Comparison of ENCODE assay signal across 20 cellular contexts in genomic region chr14:58620011-58620410, GRCh38. TPM values are rescaled to one million over a fixed set of nuclear protein-coding genes. Genes with fewer than 3 reads are reported as not detected.
A peak's percentile ranks its signal among the peaks of the same experiment; 100 is the strongest.
DNase-seq lines count a peak whose midpoint lies in the region; ATAC-seq, FAIRE-seq and TF ChIP-seq lines count a peak whose summit lies in the region.
"Had no signal": no experiment of that assay in that cellular context is flagged by ENCODE, and none has a peak within 500 bp of the region (broad histone marks: within the 10 kb centered on the region; RNA-seq: fewer than 3 reads in every experiment).

No MANE protein-coding gene starts in this region.

- peak overlapping the region; percentile 64 for H4K91ac ChIP-seq in H1 (replicated peaks; ENCODE audit: insufficient read length, low read length)

- CTCF ChIA-PET in H1 (lab: Charles Lee; ENCODE audit: partially characterized antibody), result interaction anchor here (1.0 to 1.3 kb wide), 2 partner anchors 16 to 207 kb away, joined by 3 read pairs; no protein-coding TSS in a partner anchor

- peak overlapping the region; percentile 95 for H2BK12ac ChIP-seq in H1 (ENCODE audit: low read depth, low read length)

- no peaks in the 10 kb centered on the region for H3K36me3 ChIP-seq in HUES64 (ENCODE audit: insufficient read depth, low read length)
- H3K36me3 ChIP-seq in H1 (ENCODE audit: control insufficient read depth in 2 of 4, insufficient read depth in 4 of 4, low read length in 3 of 4), result no peaks in the 10 kb centered on the region
- H3K36me3 ChIP-seq: BE2C had no signal

- H3K4me3 ChIP-seq in HUES64 (ENCODE audit: low read length) (no peak overlapping the region), H1 (ENCODE audit: extremely low read depth in 1 of 4, insufficient read depth in 2 of 4, low read depth in 3 of 4, low read length in 4 of 4) (no peak overlapping the region)

- H3K27ac ChIP-seq in HUES64 (ENCODE audit: low read depth, low read length), result peak overlapping the region; percentile 14; the same call in 1 of the 2 replicates
- H3K27ac ChIP-seq in H1 (ENCODE audit: low read depth, low read length), result no peak overlapping the region
- H3K27ac ChIP-seq: HL-60 had no signal

- H3K4me1 Mint-ChIP-seq in nephron progenitor cell, result peaks cover 35% of the 10 kb centered on the region
- H3K4me1 Mint-ChIP-seq: CD14-positive monocyte, IgD-negative memory B cell had no signal

- H3K9me3 Mint-ChIP-seq in nephron progenitor cell, result no peaks in the 10 kb centered on the region
- H3K9me3 Mint-ChIP-seq: CD8-positive, alpha-beta T cell; IgD-negative memory B cell had no signal

- ATAC-seq in sciatic nerve, result no peak
- ATAC-seq: CD8-positive, alpha-beta T cell; HCT116 had no signal

- peak overlapping the region; percentile 11 for H3K4ac ChIP-seq in H1 (replicated peaks; ENCODE audit: insufficient read length, low read depth, low read length)

- intact Hi-C loops in sciatic nerve (cut with DNase I), result no loop called here

- no peak overlapping the region for H4K5ac ChIP-seq in H1 (ENCODE audit: insufficient read length, low read depth, low read length)

- H3K14ac ChIP-seq in H1 (ENCODE audit: insufficient read length), result no peak overlapping the region

- H2BK120ac ChIP-seq in H1 (replicated peaks; ENCODE audit: low read depth, low read length), result no peak overlapping the region

- TF ChIP-seq RAD21 in H1 (IDR thresholded peaks at IDR 0.05 in 1 of 2, conservative IDR thresholded peaks at IDR 0.05 in 1 of 2; ENCODE audit: low read depth in 2 of 2, low read length in 2 of 2), result no peak

- H4K20me1 ChIP-seq in H1 (replicated peaks in 1 of 2; ENCODE audit: control insufficient read depth in 1 of 2, insufficient read depth in 2 of 2, low read length in 2 of 2), result no peaks in the 10 kb centered on the region

- H2BK15ac ChIP-seq in H1 (ENCODE audit: low read length), result 0 out of 2 replicates have a peak overlapping the region, but pooled peaks have one; percentile 81

- no peaks in the 10 kb centered on the region for H3K79me2 ChIP-seq in H1 (ENCODE audit: control insufficient read depth in 1 of 2, insufficient read depth in 2 of 2, low read length in 2 of 2)

- H3K27ac Mint-ChIP-seq in nephron progenitor cell, result peak overlapping the region; percentile 84
- H3K27ac Mint-ChIP-seq: CD8-positive, alpha-beta T cell; IgD-negative memory B cell had no signal

- H3K79me1 ChIP-seq in H1 (ENCODE audit: low read depth, low read length), result no peaks in the 10 kb centered on the region

- no peak for TF ChIP-seq EP300 in H1 (IDR thresholded peaks at IDR 0.05; ENCODE audit: borderline replicate concordance in 1 of 2, low read depth in 2 of 2, low read length in 2 of 2)

- no peak overlapping the region for H4K8ac ChIP-seq in H1 (ENCODE audit: extremely low read depth, insufficient read depth, low read length)

- H3K4me3 Mint-ChIP-seq in nephron progenitor cell, result no peak overlapping the region
- H3K4me3 Mint-ChIP-seq: CD14-positive monocyte; CD8-positive, alpha-beta T cell; IgD-negative memory B cell had no signal

- H3K56ac ChIP-seq in H1 (replicated peaks; ENCODE audit: insufficient read length, low read depth, low read length), result no peak overlapping the region

- TF ChIP-seq POLR2A in H1 (IDR thresholded peaks at IDR 0.05; ENCODE audit: control extremely low read depth in 1 of 2, low read depth in 2 of 2, low read length in 2 of 2), result no peak

- no peak overlapping the region for H2BK20ac ChIP-seq in H1 (ENCODE audit: low read length)

- H3K23me2 ChIP-seq in H1 (ENCODE audit: low read depth, low read length), result no peaks in the 10 kb centered on the region

- H3K36me3 Mint-ChIP-seq in nephron progenitor cell (ENCODE audit: low read depth), result no peaks in the 10 kb centered on the region
- H3K36me3 Mint-ChIP-seq: CD14-positive monocyte; CD8-positive, alpha-beta T cell had no signal

- H3K27me3 Mint-ChIP-seq in nephron progenitor cell (ENCODE audit: low read depth, poor library complexity), result no peaks in the 10 kb centered on the region

- no peaks in the 10 kb centered on the region for H3K9me3 ChIP-seq in HUES64 (ENCODE audit: insufficient read depth, low read depth, low read length)
- no peaks in the 10 kb centered on the region for H3K9me3 ChIP-seq in H1 (ENCODE audit: insufficient read depth in 2 of 2, low read depth in 1 of 2, low read length in 1 of 2)
- H3K9me3 ChIP-seq: BE2C, Caco-2 had no signal

- no peak for FAIRE-seq in H1 (lab: Jason Lieb, UNC)
- FAIRE-seq: A204.1, GM12892, GM19239, H54 had no signal

- peak overlapping the region in 1 of 2 experiments; percentile 41; a peak in 2 of 4 replicates for H3K4me2 ChIP-seq in H1 (ENCODE audit: insufficient read depth in 1 of 2, low read depth in 2 of 2, low read length in 2 of 2)

- H2AK5ac ChIP-seq in H1 (ENCODE audit: low read depth, low read length), result no peak overlapping the region

- H3K18ac ChIP-seq in H1 (ENCODE audit: extremely low read depth, low read length), result no peak overlapping the region

- H2AFZ ChIP-seq in H1 (ENCODE audit: low read length), result no peak overlapping the region

- no peak overlapping the region for H3K23ac ChIP-seq in H1 (ENCODE audit: insufficient read length)

- TF ChIP-seq CTCF in H1 (IDR thresholded peaks at IDR 0.05; ENCODE audit: control extremely low read depth in 1 of 3, insufficient read depth in 1 of 3, low read depth in 1 of 3, low read length in 3 of 3) (no peak), nephron progenitor cell (IDR thresholded peaks at IDR 0.05) (no peak)

- H3K27me3 ChIP-seq in HUES64 (ENCODE audit: insufficient read depth, low read length) (no peaks in the 10 kb centered on the region), H1 (replicated peaks in 1 of 4; ENCODE audit: control insufficient read depth in 3 of 4, extremely low read depth in 1 of 4, insufficient read depth in 3 of 4, low read length in 3 of 4) (no peaks in the 10 kb centered on the region; a peak in 2 of 7 replicates)
- H3K27me3 ChIP-seq: BE2C had no signal

- POLR2A ChIA-PET in H1 (lab: Charles Lee; ENCODE audit: partially characterized antibody), result no interaction called here

- H3K9ac ChIP-seq in HUES64 (ENCODE audit: low read depth, low read length), result no peak overlapping the region
- no peak overlapping the region for H3K9ac ChIP-seq in H1 (replicated peaks in 1 of 4; ENCODE audit: extremely low read depth in 1 of 4, low read depth in 3 of 4, low read length in 3 of 4)

- peak overlapping the region; percentile 79; the same call in 1 of the 2 replicates for H2BK5ac ChIP-seq in H1 (ENCODE audit: low read depth, low read length)

- no peak for DNase-seq in H1 (ENCODE audit: low read depth in 1 of 2, low spot score in 2 of 2)
- DNase-seq in nephron progenitor cell, result no peak
- DNase-seq in MV-4-11 (lab: John Stamatoyannopoulos, UW), result no peak
- no peak for DNase-seq in sciatic nerve (ENCODE audit: low spot score)
- no peak for DNase-seq in NCI-H2171 (lab: John Stamatoyannopoulos, UW)
- DNase-seq in stimulated activated CD4-positive, alpha-beta T cell treated with anti-CD3 and anti-CD28 coated beads, Interleukin-1b, Interleukin-23, amount 100 ng/mL, for 48 hours, result no peak
- DNase-seq: BE2C; Caco-2; CD8-positive, alpha-beta T cell; DND-41; GDM1 had no signal

- H3K4me1 ChIP-seq in HUES64 (ENCODE audit: insufficient read depth, low read length) (peaks cover 34% of the 10 kb centered on the region), H1 (replicated peaks in 1 of 4; ENCODE audit: control insufficient read depth in 3 of 4, insufficient read depth in 4 of 4, low read length in 3 of 4) (peaks cover 0 to 13% (median 7%) of the 10 kb centered on the region in 4 experiments; a peak in 3 of 7 replicates)
- H3K4me1 ChIP-seq: BE2C, Caco-2 had no signal

- WGBS in HUES64, result 18% methylated on average over 2 of the region's 2 CpGs
- WGBS in H1 (ENCODE audit: extremely low coverage in 1 of 2, insufficient coverage in 1 of 2, insufficient read length in 1 of 2, insufficient replicate concordance in 2 of 2, low coverage in 1 of 2, low lambda C conversion rate in 2 of 2, missing lambda C conversion rate in 1 of 2), 2 experiments, result 54% methylated on average over 2 of the region's 2 CpGs; no CpG with 5 or more reads in 1 of the 2 experiments

TF ChIP-seq in H1, 55 proteins besides CTCF, POLR2A, EP300 and RAD21 (continues in another document):
- no peak for TF ChIP-seq GABPA (IDR thresholded peaks at IDR 0.05; ENCODE audit: borderline replicate concordance, insufficient read depth, low read length)
- no peak for TF ChIP-seq GTF2F1 (IDR thresholded peaks at IDR 0.05; ENCODE audit: borderline replicate concordance, low read depth, low read length)
- no peak for TF ChIP-seq EZH2 (IDR thresholded peaks at IDR 0.05; ENCODE audit: low read depth, low read length, severe bottlenecking)
- TF ChIP-seq, protein P1, sequence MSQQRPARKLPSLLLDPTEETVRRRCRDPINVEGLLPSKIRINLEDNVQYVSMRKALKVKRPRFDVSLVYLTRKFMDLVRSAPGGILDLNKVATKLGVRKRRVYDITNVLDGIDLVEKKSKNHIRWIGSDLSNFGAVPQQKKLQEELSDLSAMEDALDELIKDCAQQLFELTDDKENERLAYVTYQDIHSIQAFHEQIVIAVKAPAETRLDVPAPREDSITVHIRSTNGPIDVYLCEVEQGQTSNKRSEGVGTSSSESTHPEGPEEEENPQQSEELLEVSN (IDR thresholded peaks at IDR 0.05), result no peak
- TF ChIP-seq TCF12 (IDR thresholded peaks at IDR 0.05; ENCODE audit: low read depth, low read length), result no peak
- no peak for TF ChIP-seq TBP (IDR thresholded peaks at IDR 0.05; ENCODE audit: low read depth, low read length)
- TF ChIP-seq CBX8 (IDR thresholded peaks at IDR 0.05; ENCODE audit: borderline replicate concordance, low read depth, low read length), result no peak
- no peak for TF ChIP-seq YY1 (IDR thresholded peaks at IDR 0.05; ENCODE audit: low read depth, low read length)
- TF ChIP-seq HDAC6 (IDR thresholded peaks at IDR 0.05; ENCODE audit: low read depth, low read length), result no peak
- TF ChIP-seq RFX5 (IDR thresholded peaks at IDR 0.05; ENCODE audit: borderline replicate concordance, low read depth, low read length), result no peak
- TF ChIP-seq RXRA (IDR thresholded peaks at IDR 0.05; ENCODE audit: insufficient read depth, low read depth, low read length), result no peak
- no peak for TF ChIP-seq ZNF274 (IDR thresholded peaks at IDR 0.05; ENCODE audit: borderline replicate concordance, extremely low read depth, low read length)
- no peak for TF ChIP-seq TAF7 (optimal IDR thresholded peaks at IDR 0.05; ENCODE audit: borderline replicate concordance, low read depth, low read length)

RNA-seq across cellular contexts. Expression of gene DACT1, which starts 17.8 kb away (rescaled TPM):
- 23.0 TPM for polyA plus RNA-seq in HUES64 (2013, experiment 1 of 2)
- 39.7 TPM for polyA plus RNA-seq in HUES64 (2013, experiment 2 of 2)
- 26.2 and 29.8 TPM in 2 replicates for total RNA-seq in H1 (2021; fragmentation: NEBNext Ultra II Directional; extraction: Animal tissue kit (Norgen Biotek cat#: 25700))
- polyA plus RNA-seq in H1 (2011; rRNA removed), result 3.2 and 4.7 TPM in 2 replicates
- polyA plus RNA-seq in H1 (2011; cell fraction: cytosol; rRNA removed), result 6.4 TPM
- polyA plus RNA-seq in H1 (2011; cell fraction: nucleus; rRNA removed), result 6.8 TPM
- 3.5 to 5.1 TPM (median 4.5 TPM) in 4 replicates for polyA plus RNA-seq in H1 (2012, experiment 1 of 2)
- polyA plus RNA-seq in H1 (2012, experiment 2 of 2), result 2.6 TPM
- polyA plus RNA-seq in H1 (2013, experiment 1 of 2), result 33.0 TPM
- 36.1 TPM for polyA plus RNA-seq in H1 (2013, experiment 2 of 2)
- 7.5 and 11.6 TPM in 2 replicates for polyA minus RNA-seq in H1 (2011; rRNA and poly(A)+ RNA removed)
- polyA minus RNA-seq in H1 (2011; cell fraction: cytosol; rRNA and poly(A)+ RNA removed), result 3.8 TPM
- 3.0 TPM for polyA minus RNA-seq in H1 (2011; cell fraction: nucleus; rRNA and poly(A)+ RNA removed)
- total RNA-seq in sciatic nerve, result 115 TPM
- polyA plus RNA-seq: CD14-positive monocyte had no signal
